1 cellular context compared by ENCODE assay signal in the genomic region with DNA sequence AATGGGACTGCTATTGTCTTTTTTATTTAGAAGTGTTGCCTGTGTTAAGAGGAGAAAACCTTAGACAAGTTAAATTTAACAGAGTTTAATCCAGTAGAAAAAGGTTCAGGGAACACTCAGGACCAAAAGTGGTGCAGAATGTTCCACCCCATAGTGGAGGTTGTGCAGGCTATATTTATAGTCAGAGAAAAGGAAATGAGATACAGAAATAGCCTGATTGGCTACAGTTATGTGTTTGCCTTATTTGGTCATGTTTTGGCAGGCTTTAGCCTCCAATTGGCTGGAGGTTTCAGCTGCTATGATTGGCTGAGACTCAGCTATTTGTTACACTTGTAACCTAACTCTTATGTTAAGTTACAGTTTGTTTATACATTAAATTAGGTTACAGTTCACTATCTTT.
TF ChIP-seq lines count a peak whose summit lies in the region.

No MANE protein-coding gene starts in this region.

TF ChIP-seq in endothelial cell of umbilical vein, 7 proteins besides CTCF, POLR2A, EP300 and RAD21:
- TF ChIP-seq, protein P1, sequence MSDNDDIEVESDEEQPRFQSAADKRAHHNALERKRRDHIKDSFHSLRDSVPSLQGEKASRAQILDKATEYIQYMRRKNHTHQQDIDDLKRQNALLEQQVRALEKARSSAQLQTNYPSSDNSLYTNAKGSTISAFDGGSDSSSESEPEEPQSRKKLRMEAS (IDR thresholded peaks at IDR 0.05; ENCODE audit: insufficient read depth, insufficient read length) = no peak
- TF ChIP-seq EZH2 (IDR thresholded peaks at IDR 0.05; ENCODE audit: borderline replicate concordance, low read depth, low read length, severe bottlenecking) (no peak), FOS (IDR thresholded peaks at IDR 0.05; ENCODE audit: borderline replicate concordance, insufficient read depth, low read length) (no peak), MYC (IDR thresholded peaks at IDR 0.05; ENCODE audit: low read depth, low read length) (no peak), JUN (IDR thresholded peaks at IDR 0.05; ENCODE audit: borderline replicate concordance, insufficient read depth, insufficient read length, low read depth) (no peak), GATA2 (IDR thresholded peaks at IDR 0.05; ENCODE audit: insufficient read depth, insufficient read length, low read depth, low read length) (no peak), POLR2AphosphoS5 (IDR thresholded peaks at IDR 0.05; ENCODE audit: insufficient read depth, low read depth, low read length) (no peak)
TF ChIP-seq in endothelial cell of umbilical vein: peak in this region for 0.
